ENCODE assay signal across 10 cellular contexts in the genomic region with DNA sequence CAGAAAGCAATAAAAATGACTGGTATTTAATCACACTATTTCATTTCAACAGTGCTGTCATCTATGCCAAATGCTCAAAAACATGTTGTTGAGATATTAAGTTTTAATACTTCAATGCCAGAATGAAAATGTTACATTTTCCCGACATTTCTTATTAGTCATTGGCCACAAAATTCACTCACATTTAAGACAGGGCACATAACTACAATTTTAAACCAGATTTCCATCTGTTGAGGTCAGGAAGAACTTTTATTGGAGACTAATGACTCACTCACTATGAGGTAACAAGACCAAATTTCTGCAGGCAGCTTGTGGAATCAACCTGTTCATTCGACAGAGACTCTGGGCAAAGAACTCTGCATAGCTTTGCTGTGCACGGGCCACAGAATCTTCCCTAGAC. TPM values are rescaled to one million over a fixed set of nuclear protein-coding genes. Genes with fewer than 3 reads are reported as not detected.
A peak's percentile ranks its signal among the peaks of the same experiment; 100 is the strongest.
DNase-seq lines count a peak whose midpoint lies in the region; ATAC-seq and TF ChIP-seq lines count a peak whose summit lies in the region.
"Had no signal": no experiment of that assay in that cellular context is flagged by ENCODE, and none has a peak within 500 bp of the region (broad histone marks: within the 10 kb centered on the region; RNA-seq: fewer than 3 reads in every experiment).

No MANE protein-coding gene starts in this region.

- no peaks in the 10 kb centered on the region for H3K27me3 ChIP-seq in CD4-positive, alpha-beta memory T cell (ENCODE audit: insufficient read depth, low read length)
- no peaks in the 10 kb centered on the region for H3K27me3 ChIP-seq in MG63

- no peaks in the 10 kb centered on the region for H3K9me3 ChIP-seq in CD4-positive, alpha-beta memory T cell (ENCODE audit: control insufficient read depth in 1 of 2, low read length in 2 of 2)
- no peaks in the 10 kb centered on the region for H3K9me3 ChIP-seq in MG63

- intact Hi-C loops in CD4-positive, alpha-beta memory T cell (cut with micrococcal nuclease) = no loop called here

- CTCF ChIA-PET in CD4-positive, alpha-beta memory T cell (lab: Charles Lee; ENCODE audit: partially characterized antibody) = no interaction called here

- no peaks in the 10 kb centered on the region for H3K9me3 Mint-ChIP-seq in CD4-positive, alpha-beta memory T cell
- no peaks in the 10 kb centered on the region for H3K9me3 Mint-ChIP-seq in osteocyte (ENCODE audit: unreplicated experiment)

- peaks cover 11% of the 10 kb centered on the region for H3K36me3 ChIP-seq in CD4-positive, alpha-beta memory T cell (ENCODE audit: insufficient read depth, low read length)
- H3K36me3 ChIP-seq in MG63 = peaks cover 27% of the 10 kb centered on the region

- POLR2A ChIA-PET in CD4-positive, alpha-beta memory T cell (lab: Charles Lee; ENCODE audit: partially characterized antibody) = no interaction called here

- H3K4me3 ChIP-seq in CD4-positive, alpha-beta memory T cell (ENCODE audit: low read length in 2 of 2) = no peak overlapping the region
- H3K4me3 ChIP-seq in MG63 = no peak overlapping the region
- H3K4me3 ChIP-seq: K562 had no signal

- no peak overlapping the region for H3K4me3 Mint-ChIP-seq in CD4-positive, alpha-beta memory T cell
- H3K4me3 Mint-ChIP-seq in osteocyte (ENCODE audit: unreplicated experiment) = no peak overlapping the region

- H3K27ac Mint-ChIP-seq in CD4-positive, alpha-beta memory T cell = peak overlapping the region in 4 of 7 donors; percentile 14 to 58 (median 37)
- peak overlapping the region; percentile 45 for H3K27ac Mint-ChIP-seq in osteocyte (ENCODE audit: unreplicated experiment)

- H3K27ac ChIP-seq in CD4-positive, alpha-beta memory T cell (ENCODE audit: low read depth, low read length) = no peak overlapping the region

- peaks cover 20 to 49% (median 25%) of the 10 kb centered on the region in 4 donors for H3K4me1 Mint-ChIP-seq in CD4-positive, alpha-beta memory T cell
- peaks cover 48% of the 10 kb centered on the region for H3K4me1 Mint-ChIP-seq in osteocyte (ENCODE audit: unreplicated experiment)

- DNase-seq in CD4-positive, alpha-beta memory T cell = no peak
- peak; percentile 26 for DNase-seq in MG63
- DNase-seq in dermis blood vessel endothelial cell = peak; percentile 62
- no peak for DNase-seq in osteocyte (ENCODE audit: extremely low spot score, unreplicated experiment)
- no peak for DNase-seq in GM19238 (ENCODE audit: insufficient read length, low spot score)
- DNase-seq in NCI-H146 (lab: John Stamatoyannopoulos, UW) = no peak
- DNase-seq: activated gamma-delta T cell had no signal

- TF ChIP-seq CTCF in osteocyte (IDR thresholded peaks at IDR 0.05) = no peak

- no peaks in the 10 kb centered on the region for H3K27me3 Mint-ChIP-seq in CD4-positive, alpha-beta memory T cell
- H3K27me3 Mint-ChIP-seq in osteocyte (ENCODE audit: unreplicated experiment) = no peaks in the 10 kb centered on the region

- peaks cover 5% of the 10 kb centered on the region for H3K4me1 ChIP-seq in CD4-positive, alpha-beta memory T cell (ENCODE audit: insufficient read depth, low read length)

- ATAC-seq in GM19467 (IDR thresholded peaks at IDR 0.05; ENCODE audit: unreplicated experiment) (no peak), GM21447 (IDR thresholded peaks at IDR 0.05; ENCODE audit: unreplicated experiment) (no peak)
- ATAC-seq: K562 had no signal

- H3K36me3 Mint-ChIP-seq in CD4-positive, alpha-beta memory T cell = peaks cover 35 to 61% of the 10 kb centered on the region in 2 donors
- peaks cover 10% of the 10 kb centered on the region for H3K36me3 Mint-ChIP-seq in osteocyte (ENCODE audit: unreplicated experiment)

RNA-seq across cellular contexts. Expression of a gene that starts 36.8 kb away (rescaled TPM):
- total RNA-seq in CD4-positive, alpha-beta memory T cell = 10 to 100 TPM; 32.6 to 35.6 TPM
- 10 to 100 TPM in 1 of 2 donors, 1 to 10 TPM in 1; 4.7 to 12.6 TPM for polyA plus RNA-seq in CD4-positive, alpha-beta memory T cell
- 4.4 and 11.0 TPM in 2 replicates for total RNA-seq in MG63 (2014; rRNA removed; shearing (Covaris generic); ENCODE audit: low replicate concordance)
- total RNA-seq in dermis blood vessel endothelial cell (9.0 and 13.3 TPM in 2 replicates), osteocyte (13.3 and 14.4 TPM in 2 replicates)

RNA-seq across cellular contexts. Expression of a gene that starts 44.2 kb away (rescaled TPM):
- total RNA-seq in CD4-positive, alpha-beta memory T cell = 1 to 10 TPM; 1.1 to 2.1 TPM
- under 1 TPM; 0.19 to 0.64 TPM for polyA plus RNA-seq in CD4-positive, alpha-beta memory T cell
- total RNA-seq in MG63 (2014; rRNA removed; shearing (Covaris generic); ENCODE audit: low replicate concordance) = 0.25 and 2.0 TPM in 2 replicates
- total RNA-seq in dermis blood vessel endothelial cell (0.14 and 1.2 TPM in 2 replicates), osteocyte (0.44 and 0.64 TPM in 2 replicates)

RNA-seq across cellular contexts. Expression of a gene that starts 44.4 kb away (rescaled TPM):
- total RNA-seq in CD4-positive, alpha-beta memory T cell = 100 to 1,000 TPM; 117 to 121 TPM
- polyA plus RNA-seq in CD4-positive, alpha-beta memory T cell = 100 to 1,000 TPM; 164 to 237 TPM
- 33.5 and 59.1 TPM in 2 replicates for total RNA-seq in MG63 (2014; rRNA removed; shearing (Covaris generic); ENCODE audit: low replicate concordance)
- 77.1 and 78.3 TPM in 2 replicates for total RNA-seq in dermis blood vessel endothelial cell
- 73.5 and 75.8 TPM in 2 replicates for total RNA-seq in osteocyte

Comparison
In these comparisons a context has a peak if more than half of its experiments do, and no peak if none do; other contexts are left out.
1. DNase-seq: peak in MG63 (single experiment) and dermis blood vessel endothelial cell (single experiment); none in CD4-positive, alpha-beta memory T cell (0 of 5), osteocyte (single experiment), GM19238 (single experiment) and NCI-H146 (single experiment).